ENCODE assay signal across 2 cellular contexts in the genomic region with DNA sequence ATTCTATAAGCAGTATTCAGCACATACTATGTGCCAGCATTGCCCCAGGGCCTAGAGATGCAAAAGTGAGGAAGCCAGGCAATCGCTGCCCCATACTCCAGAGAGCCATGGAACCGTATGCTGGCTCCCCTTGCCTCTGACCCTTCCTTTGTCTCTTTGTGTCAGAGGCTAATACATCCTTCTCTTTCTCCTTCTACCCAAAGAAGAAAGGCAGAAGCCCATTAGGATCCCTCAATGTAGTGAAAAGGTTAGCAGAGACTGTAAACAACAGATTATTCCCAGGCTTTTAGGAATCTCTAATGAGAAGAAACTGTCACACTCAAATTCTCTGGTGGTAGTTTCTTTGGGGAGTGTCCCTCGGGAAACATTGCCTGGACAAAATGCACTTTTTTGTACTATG.
TF ChIP-seq lines count a peak whose summit lies in the region.

No MANE protein-coding gene starts in this region.

TF ChIP-seq in GM23338, 12 proteins besides CTCF, POLR2A, EP300 and RAD21:
- TF ChIP-seq, protein P1, sequence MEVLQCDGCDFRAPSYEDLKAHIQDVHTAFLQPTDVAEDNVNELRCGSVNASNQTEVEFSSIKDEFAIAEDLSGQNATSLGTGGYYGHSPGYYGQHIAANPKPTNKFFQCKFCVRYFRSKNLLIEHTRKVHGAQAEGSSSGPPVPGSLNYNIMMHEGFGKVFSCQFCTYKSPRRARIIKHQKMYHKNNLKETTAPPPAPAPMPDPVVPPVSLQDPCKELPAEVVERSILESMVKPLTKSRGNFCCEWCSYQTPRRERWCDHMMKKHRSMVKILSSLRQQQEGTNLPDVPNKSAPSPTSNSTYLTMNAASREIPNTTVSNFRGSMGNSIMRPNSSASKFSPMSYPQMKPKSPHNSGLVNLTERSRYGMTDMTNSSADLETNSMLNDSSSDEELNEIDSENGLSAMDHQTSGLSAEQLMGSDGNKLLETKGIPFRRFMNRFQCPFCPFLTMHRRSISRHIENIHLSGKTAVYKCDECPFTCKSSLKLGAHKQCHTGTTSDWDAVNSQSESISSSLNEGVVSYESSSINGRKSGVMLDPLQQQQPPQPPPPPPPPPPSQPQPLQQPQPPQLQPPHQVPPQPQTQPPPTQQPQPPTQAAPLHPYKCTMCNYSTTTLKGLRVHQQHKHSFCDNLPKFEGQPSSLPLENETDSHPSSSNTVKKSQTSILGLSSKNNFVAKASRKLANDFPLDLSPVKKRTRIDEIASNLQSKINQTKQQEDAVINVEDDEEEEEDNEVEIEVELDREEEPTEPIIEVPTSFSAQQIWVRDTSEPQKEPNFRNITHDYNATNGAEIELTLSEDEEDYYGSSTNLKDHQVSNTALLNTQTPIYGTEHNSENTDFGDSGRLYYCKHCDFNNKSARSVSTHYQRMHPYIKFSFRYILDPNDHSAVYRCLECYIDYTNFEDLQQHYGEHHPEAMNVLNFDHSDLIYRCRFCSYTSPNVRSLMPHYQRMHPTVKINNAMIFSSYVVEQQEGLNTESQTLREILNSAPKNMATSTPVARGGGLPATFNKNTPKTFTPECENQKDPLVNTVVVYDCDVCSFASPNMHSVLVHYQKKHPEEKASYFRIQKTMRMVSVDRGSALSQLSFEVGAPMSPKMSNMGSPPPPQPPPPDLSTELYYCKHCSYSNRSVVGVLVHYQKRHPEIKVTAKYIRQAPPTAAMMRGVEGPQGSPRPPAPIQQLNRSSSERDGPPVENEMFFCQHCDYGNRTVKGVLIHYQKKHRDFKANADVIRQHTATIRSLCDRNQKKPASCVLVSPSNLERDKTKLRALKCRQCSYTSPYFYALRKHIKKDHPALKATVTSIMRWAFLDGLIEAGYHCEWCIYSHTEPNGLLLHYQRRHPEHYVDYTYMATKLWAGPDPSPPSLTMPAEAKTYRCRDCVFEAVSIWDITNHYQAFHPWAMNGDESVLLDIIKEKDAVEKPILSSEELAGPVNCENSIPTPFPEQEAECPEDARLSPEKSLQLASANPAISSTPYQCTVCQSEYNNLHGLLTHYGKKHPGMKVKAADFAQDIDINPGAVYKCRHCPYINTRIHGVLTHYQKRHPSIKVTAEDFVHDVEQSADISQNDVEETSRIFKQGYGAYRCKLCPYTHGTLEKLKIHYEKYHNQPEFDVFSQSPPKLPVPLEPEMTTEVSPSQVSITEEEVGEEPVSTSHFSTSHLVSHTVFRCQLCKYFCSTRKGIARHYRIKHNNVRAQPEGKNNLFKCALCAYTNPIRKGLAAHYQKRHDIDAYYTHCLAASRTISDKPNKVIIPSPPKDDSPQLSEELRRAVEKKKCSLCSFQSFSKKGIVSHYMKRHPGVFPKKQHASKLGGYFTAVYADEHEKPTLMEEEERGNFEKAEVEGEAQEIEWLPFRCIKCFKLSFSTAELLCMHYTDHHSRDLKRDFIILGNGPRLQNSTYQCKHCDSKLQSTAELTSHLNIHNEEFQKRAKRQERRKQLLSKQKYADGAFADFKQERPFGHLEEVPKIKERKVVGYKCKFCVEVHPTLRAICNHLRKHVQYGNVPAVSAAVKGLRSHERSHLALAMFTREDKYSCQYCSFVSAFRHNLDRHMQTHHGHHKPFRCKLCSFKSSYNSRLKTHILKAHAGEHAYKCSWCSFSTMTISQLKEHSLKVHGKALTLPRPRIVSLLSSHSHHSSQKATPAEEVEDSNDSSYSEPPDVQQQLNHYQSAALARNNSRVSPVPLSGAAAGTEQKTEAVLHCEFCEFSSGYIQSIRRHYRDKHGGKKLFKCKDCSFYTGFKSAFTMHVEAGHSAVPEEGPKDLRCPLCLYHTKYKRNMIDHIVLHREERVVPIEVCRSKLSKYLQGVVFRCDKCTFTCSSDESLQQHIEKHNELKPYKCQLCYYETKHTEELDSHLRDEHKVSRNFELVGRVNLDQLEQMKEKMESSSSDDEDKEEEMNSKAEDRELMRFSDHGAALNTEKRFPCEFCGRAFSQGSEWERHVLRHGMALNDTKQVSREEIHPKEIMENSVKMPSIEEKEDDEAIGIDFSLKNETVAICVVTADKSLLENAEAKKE (CRISPR knock-in tag; IDR thresholded peaks at IDR 0.05) = no peak
- no peak for TF ChIP-seq CREB1 (CRISPR knock-in tag; IDR thresholded peaks at IDR 0.05; ENCODE audit: low read depth)
- TF ChIP-seq ZNF114 (CRISPR knock-in tag; IDR thresholded peaks at IDR 0.05) = no peak
- no peak for TF ChIP-seq JUNB (IDR thresholded peaks at IDR 0.05; ENCODE audit: unreplicated experiment)
- TF ChIP-seq, protein P2, sequence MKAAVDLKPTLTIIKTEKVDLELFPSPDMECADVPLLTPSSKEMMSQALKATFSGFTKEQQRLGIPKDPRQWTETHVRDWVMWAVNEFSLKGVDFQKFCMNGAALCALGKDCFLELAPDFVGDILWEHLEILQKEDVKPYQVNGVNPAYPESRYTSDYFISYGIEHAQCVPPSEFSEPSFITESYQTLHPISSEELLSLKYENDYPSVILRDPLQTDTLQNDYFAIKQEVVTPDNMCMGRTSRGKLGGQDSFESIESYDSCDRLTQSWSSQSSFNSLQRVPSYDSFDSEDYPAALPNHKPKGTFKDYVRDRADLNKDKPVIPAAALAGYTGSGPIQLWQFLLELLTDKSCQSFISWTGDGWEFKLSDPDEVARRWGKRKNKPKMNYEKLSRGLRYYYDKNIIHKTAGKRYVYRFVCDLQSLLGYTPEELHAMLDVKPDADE (IDR thresholded peaks at IDR 0.05) = no peak
- no peak for TF ChIP-seq POLR2AphosphoS5 (IDR thresholded peaks at IDR 0.05; ENCODE audit: low read depth)

TF ChIP-seq in endothelial cell of umbilical vein, 7 proteins besides CTCF, POLR2A, EP300 and RAD21:
- TF ChIP-seq POLR2AphosphoS5 (IDR thresholded peaks at IDR 0.05; ENCODE audit: insufficient read depth, low read depth, low read length) = no peak
- TF ChIP-seq, protein P3, sequence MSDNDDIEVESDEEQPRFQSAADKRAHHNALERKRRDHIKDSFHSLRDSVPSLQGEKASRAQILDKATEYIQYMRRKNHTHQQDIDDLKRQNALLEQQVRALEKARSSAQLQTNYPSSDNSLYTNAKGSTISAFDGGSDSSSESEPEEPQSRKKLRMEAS (IDR thresholded peaks at IDR 0.05; ENCODE audit: insufficient read depth, insufficient read length) = no peak
- no peak for TF ChIP-seq GATA2 (IDR thresholded peaks at IDR 0.05; ENCODE audit: insufficient read depth, insufficient read length, low read depth, low read length)
- no peak for TF ChIP-seq FOS (IDR thresholded peaks at IDR 0.05; ENCODE audit: borderline replicate concordance, insufficient read depth, low read length)
- no peak for TF ChIP-seq MYC (IDR thresholded peaks at IDR 0.05; ENCODE audit: low read depth, low read length)
- no peak for TF ChIP-seq JUN (IDR thresholded peaks at IDR 0.05; ENCODE audit: borderline replicate concordance, insufficient read depth, insufficient read length, low read depth)
